In the genomic region with DNA sequence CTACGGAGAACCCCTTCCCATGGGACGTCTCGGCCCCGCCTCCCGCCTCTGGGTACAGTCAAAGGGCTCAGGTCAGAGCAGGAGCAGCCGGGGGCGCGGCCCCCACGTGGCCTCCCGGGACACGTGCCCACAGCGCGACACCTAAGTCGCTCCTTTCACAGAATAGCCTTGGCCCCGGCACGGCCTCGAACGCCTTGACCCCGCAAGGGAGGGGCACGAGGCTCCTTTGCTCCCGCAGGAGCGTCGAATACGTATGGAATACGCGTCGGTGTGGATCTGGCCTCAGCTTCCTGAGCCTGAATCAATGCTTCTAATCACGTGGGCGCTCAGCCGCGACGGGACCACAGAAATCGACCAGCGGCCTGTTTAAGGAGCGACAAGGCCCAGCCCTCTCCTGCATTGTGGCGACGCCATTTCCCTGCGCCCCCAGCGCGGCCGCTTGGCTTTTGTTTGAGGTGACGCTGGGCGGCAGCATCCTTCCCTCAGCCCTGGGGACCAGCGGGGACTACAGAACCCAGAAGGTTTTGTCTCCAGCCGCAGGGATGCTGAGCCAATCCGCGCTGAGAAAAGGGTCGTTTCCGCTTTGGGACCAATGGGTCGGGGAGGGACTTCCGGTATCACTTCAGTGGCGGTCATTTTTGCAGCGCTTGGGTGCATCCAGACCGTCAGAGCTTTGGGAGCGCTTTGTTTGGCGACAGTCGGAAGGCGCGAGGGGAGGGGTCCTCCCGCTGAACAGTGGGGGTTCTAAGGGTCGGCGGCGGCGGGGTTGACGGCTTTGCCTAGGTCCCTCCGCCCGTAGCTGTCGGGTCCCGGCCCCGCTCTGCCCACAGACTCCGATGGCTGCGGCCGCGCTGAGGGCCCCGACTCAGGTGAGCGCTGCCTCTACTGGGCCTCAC, we compare ENCODE assay signal across 9 cellular contexts. TPM values are rescaled to one million over a fixed set of nuclear protein-coding genes. Genes with fewer than 3 reads are reported as not detected.
DNase-seq lines count a peak whose midpoint lies in the region; ATAC-seq and TF ChIP-seq lines count a peak whose summit lies in the region.
"Had no signal": no experiment of that assay in that cellular context is flagged by ENCODE, and none has a peak within 500 bp of the region (broad histone marks: within the 10 kb centered on the region; RNA-seq: fewer than 3 reads in every experiment).

Gene ZIK1, plus strand, starts transcription at position 625 of the 896 bp plus-strand sequence. Its CDS starts 212 bp downstream, at position 837.

- H3K27me3 ChIP-seq in cardiac muscle cell = no peaks in the 10 kb centered on the region
- no peaks in the 10 kb centered on the region for H3K27me3 ChIP-seq in osteoblast (ENCODE audit: insufficient read depth, low read length)
- no peaks in the 10 kb centered on the region for H3K27me3 ChIP-seq in suprapubic skin

- peak within 1 kb of the TSS; percentile 74 for H3K4me3 ChIP-seq in cardiac muscle cell
- H3K4me3 ChIP-seq in osteoblast (ENCODE audit: insufficient read depth, low read length) = peak within 1 kb of the TSS; percentile 82
- H3K4me3 ChIP-seq in suprapubic skin = peak within 1 kb of the TSS; percentile 62
- H3K4me3 ChIP-seq: A549 had no signal

- TF ChIP-seq POLR2A in suprapubic skin (IDR thresholded peaks at IDR 0.05) = peak in 1 of 2 donors; percentile 11

- TF ChIP-seq EP300 in suprapubic skin (IDR thresholded peaks at IDR 0.05) = no peak

- H3K4me1 ChIP-seq in cardiac muscle cell (ENCODE audit: low read depth) (no peaks in the 10 kb centered on the region), osteoblast (ENCODE audit: insufficient read depth, low read length) (peaks cover 13% of the 10 kb centered on the region), suprapubic skin (peaks cover 18% of the 10 kb centered on the region)
- H3K4me1 ChIP-seq: A549 had no signal

- H3K79me2 ChIP-seq in osteoblast (ENCODE audit: insufficient read depth, low read length) = peaks cover 12% of the 10 kb centered on the region

- H3K36me3 ChIP-seq in cardiac muscle cell (peaks cover 3% of the 10 kb centered on the region), osteoblast (ENCODE audit: insufficient read depth, low read length) (peaks cover 4% of the 10 kb centered on the region), suprapubic skin (peaks cover 17% of the 10 kb centered on the region)

- DNase-seq in NCI-H2029 (lab: John Stamatoyannopoulos, UW) (peak; percentile 6), NCI-H2029 treated with DMSO at 0.1 percent for 48 hours (lab: John Stamatoyannopoulos, UW) (no peak), SKM-1 (lab: John Stamatoyannopoulos, UW; ENCODE audit: unreplicated experiment) (peak; percentile 80), cardiac muscle cell (ENCODE audit: low read depth in 1 of 2, low spot score in 1 of 2) (peak; percentile 95 to 97), osteoblast (ENCODE audit: insufficient read length, low spot score, missing footprints) (peak; percentile 98), suprapubic skin (ENCODE audit: low spot score in 2 of 2) (peak; percentile 92 to 93)
- DNase-seq in activated naive CD8-positive, alpha-beta T cell treated with anti-CD3 and anti-CD28 coated beads, Interleukin-2, amount 50 U/mL, for 16 hours (ENCODE audit: low read depth, low spot score) = peak; percentile 76

- H3K27ac ChIP-seq in cardiac muscle cell = peak within 1 kb of the TSS; percentile 83
- H3K27ac ChIP-seq in osteoblast (ENCODE audit: low read depth, low read length) = peak within 1 kb of the TSS; percentile 29
- H3K27ac ChIP-seq in suprapubic skin = no peak within 1 kb of the TSS
- H3K27ac ChIP-seq: A549 had no signal

- peak; percentile 61 for ATAC-seq in HG03457 (IDR thresholded peaks at IDR 0.05; ENCODE audit: unreplicated experiment)
- ATAC-seq: A549 had no signal

- TF ChIP-seq CTCF in cardiac muscle cell (IDR thresholded peaks at IDR 0.05; ENCODE audit: low read depth, low read length) (no peak), osteoblast (IDR thresholded peaks at IDR 0.05; ENCODE audit: extremely low read depth, low read depth, low read length) (no peak), suprapubic skin (IDR thresholded peaks at IDR 0.05) (no peak)

- peak within 1 kb of the TSS; percentile 72 for H3K4me2 ChIP-seq in osteoblast (ENCODE audit: insufficient read depth, low read length)
- H3K4me2 ChIP-seq: A549 had no signal

- no peaks in the 10 kb centered on the region for H4K20me1 ChIP-seq in osteoblast (ENCODE audit: insufficient read depth, low read length)

- peak within 1 kb of the TSS; percentile 99 for H2AFZ ChIP-seq in osteoblast (ENCODE audit: low read length)

- H3K9me3 ChIP-seq in cardiac muscle cell (ENCODE audit: low read depth) (no peaks in the 10 kb centered on the region), osteoblast (ENCODE audit: low read depth, low read length) (peaks cover 2% of the 10 kb centered on the region), suprapubic skin (peaks cover 11% of the 10 kb centered on the region)

- WGBS in suprapubic skin = 3% methylated on average over 21 of the region's 76 CpGs

RNA-seq across cellular contexts. Expression of gene ZIK1, which starts in this region (rescaled TPM):
- total RNA-seq in cardiac muscle cell (16.0 and 18.2 TPM in 2 replicates), osteoblast (11.2 and 11.6 TPM in 2 replicates), suprapubic skin (1 to 10 TPM; 3.0 to 5.7 (median 4.1) TPM)
- 11.7 and 13.9 TPM in 2 replicates for polyA plus RNA-seq in cardiac muscle cell
